Comparison of ENCODE assay signal across 9 cellular contexts in the genomic region with DNA sequence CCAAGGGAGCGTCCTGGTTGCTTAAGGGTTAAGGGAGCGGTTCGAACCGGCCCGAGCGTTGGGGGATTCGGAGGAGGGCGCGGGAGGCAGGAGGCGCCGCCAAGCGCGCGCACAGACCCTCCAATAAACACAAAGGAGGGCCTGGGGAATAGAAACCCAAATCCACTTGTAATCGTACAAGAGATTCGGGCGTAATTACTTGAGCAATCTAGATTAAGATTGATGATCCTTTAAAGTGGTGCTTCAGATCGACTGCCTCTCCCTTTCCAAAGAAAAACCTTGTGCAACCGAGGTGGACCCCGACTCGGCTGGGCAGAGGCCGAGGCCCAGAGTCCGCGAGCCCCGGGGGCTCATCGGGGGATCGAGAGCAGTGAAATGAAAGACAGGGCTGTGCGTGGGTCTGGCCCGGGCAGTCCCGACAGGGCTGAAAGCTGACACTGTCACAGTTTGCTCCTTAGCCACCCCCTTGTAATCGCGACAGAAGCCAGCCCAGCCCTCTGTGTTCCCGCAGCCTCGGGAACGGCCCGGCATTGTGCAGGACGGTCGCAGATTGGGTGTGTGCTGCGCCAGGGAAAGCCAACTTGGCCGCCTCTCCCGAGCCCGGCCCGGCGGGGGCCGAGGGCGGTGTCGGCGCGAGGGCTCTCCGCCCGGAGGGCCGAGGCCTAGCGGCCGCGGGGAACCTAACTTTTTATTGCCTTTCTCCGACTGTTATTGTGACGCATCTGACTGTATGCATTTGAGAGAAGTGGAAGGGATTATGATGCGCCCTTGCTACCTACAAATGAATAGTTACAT. TPM values are rescaled to one million over a fixed set of nuclear protein-coding genes. Genes with fewer than 3 reads are reported as not detected.
DNase-seq lines count a peak whose midpoint lies in the region; ATAC-seq and TF ChIP-seq lines count a peak whose summit lies in the region.
"Had no signal": no experiment of that assay in that cellular context is flagged by ENCODE, and none has a peak within 500 bp of the region (broad histone marks: within the 10 kb centered on the region; RNA-seq: fewer than 3 reads in every experiment).

No MANE protein-coding gene starts in this region.

- H3K9ac ChIP-seq in subcutaneous abdominal adipose tissue (ENCODE audit: low read length in 5 of 5) = peak overlapping the region; percentile 69 to 84 (median 75)

- TF ChIP-seq CTCF in Peyer's patch (IDR thresholded peaks at IDR 0.05) (no peak), right lobe of liver (IDR thresholded peaks at IDR 0.05) (no peak)

- H3K27ac ChIP-seq in Peyer's patch (peak overlapping the region in 3 of 4 donors; percentile 32 to 48 (median 34)), ectodermal cell (ENCODE audit: insufficient read depth, low read depth, low read length, poor library complexity, severe bottlenecking) (peak overlapping the region; percentile 71), right lobe of liver (no peak overlapping the region), subcutaneous abdominal adipose tissue (ENCODE audit: low read depth, low read length) (peak overlapping the region; percentile 92)

- H3K9me3 ChIP-seq in Peyer's patch (peaks cover 0 to 6% (median 0%) of the 10 kb centered on the region in 4 donors), ectodermal cell (ENCODE audit: control insufficient read depth, low read length) (no peaks in the 10 kb centered on the region), right lobe of liver (no peaks in the 10 kb centered on the region), subcutaneous abdominal adipose tissue (ENCODE audit: control insufficient read depth in 5 of 5, low read length in 5 of 5) (no peaks in the 10 kb centered on the region)

- H3K36me3 ChIP-seq in Peyer's patch (no peaks in the 10 kb centered on the region), ectodermal cell (ENCODE audit: control insufficient read depth, insufficient read depth, low read length) (no peaks in the 10 kb centered on the region), right lobe of liver (no peaks in the 10 kb centered on the region), subcutaneous abdominal adipose tissue (ENCODE audit: control insufficient read depth in 5 of 5, insufficient read depth in 5 of 5, low read length in 5 of 5) (no peaks in the 10 kb centered on the region)

- ATAC-seq in right lobe of liver (peak; percentile 44 to 81 (median 70)), GM18909 (IDR thresholded peaks at IDR 0.05; ENCODE audit: poor library complexity, unreplicated experiment) (no peak), HG03571 (IDR thresholded peaks at IDR 0.05; ENCODE audit: unreplicated experiment) (no peak), GM21381 (IDR thresholded peaks at IDR 0.05; ENCODE audit: unreplicated experiment) (no peak)

- DNase-seq in Peyer's patch = peak in 1 of 3 donors; percentile 50
- DNase-seq in right lobe of liver = peak in 2 of 3 donors; percentile 26 to 41
- DNase-seq in NCI-H1436 treated with DMSO at 0.1 percent for 48 hours (lab: John Stamatoyannopoulos, UW) = no peak

- H3K4me1 ChIP-seq in Peyer's patch = no peaks in the 10 kb centered on the region
- peaks cover 27% of the 10 kb centered on the region for H3K4me1 ChIP-seq in ectodermal cell (ENCODE audit: control insufficient read depth, insufficient read depth, low read length)
- no peaks in the 10 kb centered on the region for H3K4me1 ChIP-seq in right lobe of liver
- peaks cover 0 to 34% (median 27%) of the 10 kb centered on the region in 5 donors for H3K4me1 ChIP-seq in subcutaneous abdominal adipose tissue (ENCODE audit: control insufficient read depth in 5 of 5, insufficient read depth in 5 of 5, low read length in 5 of 5)

- peak overlapping the region in 3 of 4 donors; percentile 18 to 39 (median 31) for H3K4me3 ChIP-seq in Peyer's patch
- peak overlapping the region; percentile 36 for H3K4me3 ChIP-seq in ectodermal cell (ENCODE audit: insufficient read depth, low read depth, low read length)
- H3K4me3 ChIP-seq in right lobe of liver = peak overlapping the region; percentile 16 to 36 (median 17)
- peak overlapping the region; percentile 80 to 99 (median 96) for H3K4me3 ChIP-seq in subcutaneous abdominal adipose tissue (ENCODE audit: low read depth in 1 of 5, low read length in 5 of 5)

- TF ChIP-seq POLR2A in Peyer's patch (IDR thresholded peaks at IDR 0.05) = no peak
- no peak for TF ChIP-seq POLR2A in right lobe of liver (IDR thresholded peaks at IDR 0.05)

- H3K27me3 ChIP-seq in Peyer's patch (peaks cover 0 to 10% of the 10 kb centered on the region in 2 donors), ectodermal cell (ENCODE audit: control insufficient read depth, insufficient read depth, low read length, poor library complexity, severe bottlenecking) (peaks cover 49% of the 10 kb centered on the region), right lobe of liver (peaks cover 0 to 20% of the 10 kb centered on the region in 2 donors), subcutaneous abdominal adipose tissue (ENCODE audit: control insufficient read depth in 5 of 5, insufficient read depth in 4 of 5, low read length in 5 of 5) (peaks cover 0 to 2% (median 0%) of the 10 kb centered on the region in 5 donors)

- intact Hi-C loops in right lobe of liver (cut with DNase I) = no loop called here

- WGBS in ectodermal cell, 2 experiments = 0% methylated on average over 58 of the region's 58 CpGs
- 11% methylated on average over 18 of the region's 58 CpGs for WGBS in right lobe of liver (ENCODE audit: insufficient coverage, low coverage, low lambda C conversion rate, missing lambda C conversion rate)

RNA-seq across cellular contexts. Expression of gene MAB21L1, which starts 5.6 kb away (rescaled TPM):
- 1 to 10 TPM in 1 of 4 donors, under 1 TPM in 2, not detected in 1; 0.53 to 4.1 (median 0.80) TPM for total RNA-seq in Peyer's patch
- not detected for polyA plus RNA-seq in ectodermal cell (2013, experiment 1 of 4)
- 0.20 TPM for polyA plus RNA-seq in ectodermal cell (2013, experiment 2 of 4)
- polyA plus RNA-seq in ectodermal cell (2013, experiment 3 of 4) = 0.32 TPM
- polyA plus RNA-seq in ectodermal cell (2013, experiment 4 of 4) = 1.1 TPM
- total RNA-seq in right lobe of liver = not detected
- total RNA-seq: activated naive CD4-positive, alpha-beta T cell treated with anti-CD3 and anti-CD28 coated beads, Interleukin-2, amount 50 U/mL, for 72 hours had no signal

Comparison
In these comparisons a context has a peak if more than half of its experiments do, and no peak if none do; other contexts are left out.
1. H3K27ac ChIP-seq: peak in Peyer's patch (3 of 4), ectodermal cell (single experiment) and subcutaneous abdominal adipose tissue (single experiment); none in right lobe of liver (0 of 3).
2. H3K4me3 ChIP-seq: peak in every context shown above with its lines; median percentile 96 in subcutaneous abdominal adipose tissue; 36 in ectodermal cell; 31 in Peyer's patch; 17 in right lobe of liver.
3. ATAC-seq: peak in right lobe of liver (4 of 4); none in GM18909 (single experiment), HG03571 (single experiment) and GM21381 (single experiment).